Comparison of ENCODE assay signal across 8 cellular contexts in genomic region chr2:41782306-41783158, GRCh38.
A peak's percentile ranks its signal among the peaks of the same experiment; 100 is the strongest.
DNase-seq lines count a peak whose midpoint lies in the region; ATAC-seq, FAIRE-seq and TF ChIP-seq lines count a peak whose summit lies in the region.

No MANE protein-coding gene starts in this region.

- SMC1A ChIA-PET in GM12878 (lab: Charles Lee; ENCODE audit: uncharacterized antibody, unreplicated experiment), result interaction anchor here (1.2 kb wide), 1 partner anchor 1869 kb away, joined by 3 read pairs; no protein-coding TSS in a partner anchor

- H3K36me3 ChIP-seq in GM12878 (ENCODE audit: control insufficient read depth in 2 of 2, insufficient read depth in 2 of 2, low read length in 1 of 2), result no peaks in the 10 kb centered on the region
- no peaks in the 10 kb centered on the region for H3K36me3 ChIP-seq in keratinocyte (ENCODE audit: control insufficient read depth in 2 of 2, extremely low read depth in 1 of 2, insufficient read depth in 2 of 2, low read length in 2 of 2)

- H2AFZ ChIP-seq in GM12878 (ENCODE audit: control insufficient read depth, low read depth, low read length) (no peak overlapping the region), keratinocyte (ENCODE audit: control insufficient read depth, low read length) (no peak overlapping the region)

- H4K20me1 ChIP-seq in GM12878 (ENCODE audit: control insufficient read depth, insufficient read depth) (no peaks in the 10 kb centered on the region), keratinocyte (ENCODE audit: control insufficient read depth, extremely low read depth, insufficient read depth, low read length) (no peaks in the 10 kb centered on the region)

- peak; percentile 67 for TF ChIP-seq CTCF in AG04449 (IDR thresholded peaks at IDR 0.05; ENCODE audit: insufficient read depth, low read length, missing control alignments)
- peak; percentile 74 to 87 (median 76) for TF ChIP-seq CTCF in GM12878 (IDR thresholded peaks at IDR 0.05 in 2 of 3, conservative IDR thresholded peaks at IDR 0.05 in 1 of 3; ENCODE audit: control insufficient read depth in 2 of 3, extremely low read depth in 1 of 3, insufficient read depth in 1 of 3, low read depth in 3 of 3, low read length in 3 of 3)
- TF ChIP-seq CTCF in keratinocyte (optimal IDR thresholded peaks at IDR 0.05 in 1 of 3, IDR thresholded peaks at IDR 0.05 in 1 of 3, conservative IDR thresholded peaks at IDR 0.05 in 1 of 3; ENCODE audit: extremely low read depth in 1 of 3, insufficient read depth in 2 of 3, low read length in 3 of 3), result peak; percentile 60 to 66 (median 65)

- peak; percentile 95 for TF ChIP-seq RAD21 in GM12878 (IDR thresholded peaks at IDR 0.05; ENCODE audit: insufficient read depth, low read depth, low read length)

- H3K9ac ChIP-seq in GM12878 (ENCODE audit: control insufficient read depth, insufficient read depth, low read length) (no peak overlapping the region), keratinocyte (ENCODE audit: control insufficient read depth, extremely low read depth, insufficient read depth, low read length) (no peak overlapping the region)

- POLR2A ChIA-PET in AG04449 (lab: Yijun Ruan, JAX) (no interaction called here), GM12878 (lab: Charles Lee) (no interaction called here)

- FAIRE-seq in GM12878 (lab: Jason Lieb, UNC) (peak; percentile 89), keratinocyte (lab: Jason Lieb, UNC) (no peak)

- H3K4me3 ChIP-seq in AG04449 (ENCODE audit: low read depth, low read length) (no peak overlapping the region), GM12878 (no peak overlapping the region), keratinocyte (ENCODE audit: control insufficient read depth in 2 of 3, extremely low read depth in 1 of 3, insufficient read depth in 2 of 3, low read depth in 1 of 3, low read length in 3 of 3) (no peak overlapping the region)

- no peaks in the 10 kb centered on the region for H3K79me2 ChIP-seq in GM12878 (ENCODE audit: control insufficient read depth, insufficient read depth, low read length)
- H3K79me2 ChIP-seq in keratinocyte (ENCODE audit: control insufficient read depth, insufficient read depth, low read length), result no peaks in the 10 kb centered on the region

- ATAC-seq in HG03097 (IDR thresholded peaks at IDR 0.05; ENCODE audit: low FRiP score, unreplicated experiment) (peak; percentile 52), GM12878 (peak; percentile 71)
- no peak for ATAC-seq in stimulated activated naive CD8-positive, alpha-beta T cell treated with anti-CD3 and anti-CD28 coated beads, Interleukin-15, Interleukin-2, amounts not matched to agents 100 U/mL and 50 U/mL, for 24 hours

- intact Hi-C loops in GM12878 (cut with micrococcal nuclease; ENCODE audit: unreplicated experiment), result loop anchor here (1.0 to 10.0 kb wide), 3 partner anchors 80 to 1868 kb away; no protein-coding TSS in a partner anchor

- H3K4me2 ChIP-seq in GM12878 (ENCODE audit: control insufficient read depth, insufficient read depth), result no peak overlapping the region
- no peak overlapping the region for H3K4me2 ChIP-seq in keratinocyte (ENCODE audit: control insufficient read depth, extremely low read depth, insufficient read depth, low read depth, low read length)

- no TSS peak for BruUV-seq in GM12878 (replicated peaks; lab: Mats Ljungman, UMichigan)

- DNase-seq in AG04449 (ENCODE audit: low read depth, low spot score) (no peak), GDM1 (lab: John Stamatoyannopoulos, UW) (peak; percentile 22), NOMO-1 (lab: John Stamatoyannopoulos, UW; ENCODE audit: unreplicated experiment in 2 of 2) (peak; percentile 21 to 51), GM12878 (ENCODE audit: low read depth, low spot score) (peak; percentile 15), keratinocyte (ENCODE audit: low read depth, low spot score) (no peak), HK-2 (ENCODE audit: unreplicated experiment) (no peak)
- DNase-seq in stimulated activated naive CD8-positive, alpha-beta T cell treated with anti-CD3 and anti-CD28 coated beads, Interleukin-15, Interleukin-2, amounts not matched to agents 100 U/mL and 50 U/mL, for 24 hours, result peak; percentile 22

- CTCF ChIA-PET in AG04449 (lab: Yijun Ruan, JAX), result interaction anchor here (0.8 to 1.2 kb wide), 4 partner anchors 10 to 368 kb away, joined by 3 to 8 read pairs (median 4); no protein-coding TSS in a partner anchor
- CTCF ChIA-PET in GM12878 (lab: Yijun Ruan, JAX), result interaction anchor here (1.2 to 1.6 kb wide), 4 partner anchors 8 to 369 kb away, joined by 4 to 7 read pairs (median 6); no protein-coding TSS in a partner anchor

- H3K27me3 ChIP-seq in GM12878 (replicated peaks in 1 of 2; ENCODE audit: control insufficient read depth in 2 of 2, insufficient read depth in 2 of 2, low read length in 1 of 2), result no peaks in the 10 kb centered on the region
- no peaks in the 10 kb centered on the region for H3K27me3 ChIP-seq in keratinocyte (ENCODE audit: control insufficient read depth, extremely low read depth, insufficient read depth, low read length)

- H3K4me1 ChIP-seq in GM12878 (ENCODE audit: control insufficient read depth, insufficient read depth, low read length) (no peaks in the 10 kb centered on the region), keratinocyte (ENCODE audit: control insufficient read depth, extremely low read depth, insufficient read depth, low read length) (no peaks in the 10 kb centered on the region)

- no peaks in the 10 kb centered on the region for H3K9me3 ChIP-seq in GM12878 (replicated peaks; ENCODE audit: control insufficient read depth, insufficient read depth, low read length)
- no peaks in the 10 kb centered on the region for H3K9me3 ChIP-seq in keratinocyte (ENCODE audit: control insufficient read depth, low read depth, low read length)

- no peaks in the 10 kb centered on the region for H3K9me1 ChIP-seq in keratinocyte (ENCODE audit: control insufficient read depth, extremely low read depth, insufficient read depth, low read length)

- RAD21 ChIA-PET in GM12878 (lab: Charles Lee; ENCODE audit: unreplicated experiment), result interaction anchor here (1.6 kb wide), 1 partner anchor 368 kb away, joined by 5 read pairs; no protein-coding TSS in a partner anchor

- H3K27ac ChIP-seq in GM12878 (ENCODE audit: control insufficient read depth, insufficient read depth) (no peak overlapping the region), keratinocyte (ENCODE audit: control insufficient read depth, insufficient read depth, low read length) (no peak overlapping the region)

- TF ChIP-seq EP300 in GM12878 (IDR thresholded peaks at IDR 0.05; ENCODE audit: borderline replicate concordance in 1 of 2, control insufficient read depth in 1 of 2, low read depth in 2 of 2, low read length in 2 of 2), result no peak

- TF ChIP-seq POLR2A in GM12878 (IDR thresholded peaks at IDR 0.05; ENCODE audit: low read depth, low read length), result no peak

- WGBS in GM12878 (ENCODE audit: insufficient coverage, insufficient replicate concordance, low lambda C conversion rate, missing lambda C conversion rate), result 0% methylated on average over 6 of the region's 6 CpGs

- dilution Hi-C loops in keratinocyte (cut with MboI; ENCODE audit: extremely low pct_ligation_motif_present, low sequenced_read_pairs), result no loop called here

- in situ Hi-C loops in GM12878 (cut with MboI), result loop anchor here (5.0 to 10.0 kb wide), 2 partner anchors 370 to 1868 kb away; no protein-coding TSS in a partner anchor

TF ChIP-seq in GM12878, 131 proteins besides CTCF, POLR2A, EP300 and RAD21:
- TF ChIP-seq NR2F1 (conservative IDR thresholded peaks at IDR 0.05) (no peak), RUNX3 (IDR thresholded peaks at IDR 0.05; ENCODE audit: low read length) (0 out of 2 replicates have a peak, but pooled peaks have one; percentile 19), SMC3 (IDR thresholded peaks at IDR 0.05; ENCODE audit: borderline replicate concordance, low read length) (peak; percentile 85; the same call in 1 of the 2 replicates), KLF5 (IDR thresholded peaks at IDR 0.05; ENCODE audit: partially characterized antibody) (no peak), NFYA (IDR thresholded peaks at IDR 0.05; ENCODE audit: borderline replicate concordance, low read depth, low read length) (no peak), FOXK2 (IDR thresholded peaks at IDR 0.05) (no peak), ZNF207 (IDR thresholded peaks at IDR 0.05; ENCODE audit: borderline replicate concordance) (no peak), IRF4 (IDR thresholded peaks at IDR 0.05; ENCODE audit: low read depth, low read length) (no peak), ELK1 (IDR thresholded peaks at IDR 0.05; ENCODE audit: low read depth, low read length) (no peak)

Comparison
In these comparisons a context has a peak if more than half of its experiments do, and no peak if none do; other contexts are left out.
1. DNase-seq: peak in GDM1 (single experiment), NOMO-1 (2 of 2), GM12878 (single experiment) and stimulated activated naive CD8-positive, alpha-beta T cell treated with anti-CD3 and anti-CD28 coated beads, Interleukin-15, Interleukin-2, amounts not matched to agents 100 U/mL and 50 U/mL, for 24 hours (single experiment); none in AG04449 (single experiment), keratinocyte (single experiment) and HK-2 (single experiment).
2. Peak in every context shown above with its lines, with median percentiles within 50 percentile points of each other: CTCF ChIP-seq.